Comparison of ENCODE assay signal across 8 cellular contexts in genomic region chr5:149448831-149449714, GRCh38.
DNase-seq lines count a peak whose midpoint lies in the region; ATAC-seq and TF ChIP-seq lines count a peak whose summit lies in the region.

No MANE protein-coding gene starts in this region.

- TF ChIP-seq POLR2A in Peyer's patch (IDR thresholded peaks at IDR 0.05) (no peak), stomach (IDR thresholded peaks at IDR 0.05) (no peak)

- no peak overlapping the region for H3K4me3 ChIP-seq in Peyer's patch
- no peak overlapping the region for H3K4me3 ChIP-seq in fibroblast of pulmonary artery (replicated peaks; ENCODE audit: low read depth, low read length)
- no peak overlapping the region for H3K4me3 ChIP-seq in stomach

- H3K9me3 ChIP-seq in Peyer's patch = no peaks in the 10 kb centered on the region
- no peaks in the 10 kb centered on the region for H3K9me3 ChIP-seq in stomach

- peak in 4 of 6 experiments; percentile 28 to 79 (median 74) for TF ChIP-seq CTCF in Peyer's patch (IDR thresholded peaks at IDR 0.05)
- TF ChIP-seq CTCF in fibroblast of pulmonary artery (IDR thresholded peaks at IDR 0.05; ENCODE audit: low read length, missing control alignments) = peak; percentile 40
- peak in 2 of 7 experiments; percentile 7 to 22 for TF ChIP-seq CTCF in stomach (IDR thresholded peaks at IDR 0.05)

- DNase-seq in NCI-H1694 (lab: John Stamatoyannopoulos, UW) = peak; percentile 6
- no peak for DNase-seq in NCI-H1694 treated with DMSO at 0.1 percent for 48 hours (lab: John Stamatoyannopoulos, UW)
- peak in 1 of 3 donors; percentile 76 for DNase-seq in Peyer's patch
- DNase-seq in fibroblast of pulmonary artery (ENCODE audit: low read depth) = no peak
- no peak for DNase-seq in stomach
- no peak for DNase-seq in activated gamma-delta T cell treated with Interleukin-2 at 50 U/mL for 16 hours
- no peak for DNase-seq in cerebellar nuclear complex (lab: John Stamatoyannopoulos, UW)

- H3K27ac ChIP-seq in Peyer's patch = peak overlapping the region; percentile 57 to 95 (median 86)
- H3K27ac ChIP-seq in stomach = peak overlapping the region; percentile 31 to 94 (median 89)

- ATAC-seq in GM18498 (IDR thresholded peaks at IDR 0.05; ENCODE audit: unreplicated experiment) = no peak

- H3K27me3 ChIP-seq in Peyer's patch (no peaks in the 10 kb centered on the region), stomach (no peaks in the 10 kb centered on the region)

- H3K4me1 ChIP-seq in Peyer's patch = peaks cover 0 to 54% (median 17%) of the 10 kb centered on the region in 4 donors
- H3K4me1 ChIP-seq in stomach = peaks cover 47 to 86% (median 60%) of the 10 kb centered on the region in 4 donors

- no peak for TF ChIP-seq EP300 in stomach (IDR thresholded peaks at IDR 0.05)

- WGBS in stomach, 5 donors = 81 to 90% (median 86%) methylated on average over 7 of the region's 7 CpGs

- H3K36me3 ChIP-seq in Peyer's patch (no peaks in the 10 kb centered on the region), stomach (no peaks in the 10 kb centered on the region)

- intact Hi-C loops in stomach (cut with DNase I; ENCODE audit: low total_unique reads) = no loop called here
